In genomic region chr6:110814488-110815259, GRCh38 we compare ENCODE assay signal across 1 cellular context.
TF ChIP-seq lines count a peak whose summit lies in the region.

No MANE protein-coding gene starts in this region.

TF ChIP-seq in WTC11, 78 proteins besides CTCF, POLR2A, EP300 and RAD21 (continued from another document):
- TF ChIP-seq ETV6 (CRISPR knock-in tag; IDR thresholded peaks at IDR 0.05), result peak; percentile 20; the same call in 1 of the 2 replicates
